Comparison of ENCODE assay signal across 24 cellular contexts in the genomic region with DNA sequence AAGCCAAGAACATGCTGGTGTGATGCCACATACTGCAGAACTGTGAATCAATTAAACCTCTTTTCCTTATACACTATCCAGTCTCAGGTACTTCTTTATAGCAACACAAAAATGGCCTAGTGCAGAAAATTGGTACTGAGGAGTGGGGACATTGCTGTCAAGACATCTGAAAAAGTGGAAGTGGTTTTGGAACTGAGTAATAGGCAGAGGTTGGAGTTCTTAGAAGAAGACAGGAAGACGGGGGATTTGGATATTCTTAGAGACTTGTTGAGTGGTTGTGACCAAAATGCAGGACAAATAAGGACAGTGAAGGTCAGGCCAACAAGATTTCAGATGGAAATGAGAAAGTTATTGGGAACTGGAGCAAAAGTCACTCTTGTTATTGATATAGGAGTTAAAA. TPM values are rescaled to one million over a fixed set of nuclear protein-coding genes. Genes with fewer than 3 reads are reported as not detected.
"Had no signal": no experiment of that assay in that cellular context is flagged by ENCODE, and none has a peak within 500 bp of the region (broad histone marks: within the 10 kb centered on the region; RNA-seq: fewer than 3 reads in every experiment).

No MANE protein-coding gene starts in this region.

- H3K4me1 Mint-ChIP-seq: activated CD4-positive, alpha-beta T cell treated with anti-CD3 and anti-CD28 coated beads for 36 hours had no signal

- H3K4me1 ChIP-seq: Peyer's patch, SJCRH30 had no signal

- H3K27me3 Mint-ChIP-seq: activated CD4-positive, alpha-beta T cell treated with anti-CD3 and anti-CD28 coated beads for 36 hours had no signal

- H3K27ac Mint-ChIP-seq: activated CD4-positive, alpha-beta T cell treated with anti-CD3 and anti-CD28 coated beads for 36 hours; activated CD8-positive, alpha-beta T cell treated with anti-CD3 and anti-CD28 coated beads, Interleukin-2, amount 10 ng/mL, durations not matched to agents 7 days and 5 days; activated naive CD8-positive, alpha-beta T cell treated with anti-CD3 and anti-CD28 coated beads, Interleukin-2, amount 10 ng/mL, durations not matched to agents 7 days and 5 days; T-helper 1 cell treated with Interleukin-12 subunit alpha and Interleukin-12 subunit beta and Interleukin-4 antibody, amounts not matched to agents 30 μg/mL and 1 μg/mL, for 36 hours had no signal

- H3K27me3 ChIP-seq: adrenal gland, Peyer's patch, SJCRH30 had no signal

- H3K9me3 ChIP-seq: adrenal gland, Peyer's patch, SJCRH30 had no signal

- DNase-seq: activated CD4-positive, alpha-beta T cell treated with anti-CD3 and anti-CD28 coated beads for 36 hours; activated CD4-positive, alpha-beta T cell treated with anti-CD3 and anti-CD28 coated beads, Interleukin-2, amount 50 U/mL, for 4 hours; activated CD8-positive, alpha-beta memory T cell treated with anti-CD3 and anti-CD28 coated beads, Interleukin-2, amount 50 U/mL, for 48 hours; activated CD8-positive, alpha-beta T cell treated with anti-CD3 and anti-CD28 coated beads, Interleukin-2, amount 10 ng/mL, durations not matched to agents 7 days and 5 days; activated naive CD4-positive, alpha-beta T cell treated with anti-CD3 and anti-CD28 coated beads, Interleukin-2, amount 50 U/mL, for 16 hours; activated naive CD8-positive, alpha-beta T cell treated with anti-CD3 and anti-CD28 coated beads, Interleukin-2, amount 10 ng/mL, durations not matched to agents 7 days and 5 days; activated T-cell treated with anti-CD3 and anti-CD28 coated beads, Interleukin-2, amount 50 U/mL, for 1 hour; adrenal gland; anterior cingulate cortex; cerebellar nuclear complex; NCI-H1048; NCI-H146; NCI-H187 treated with DMSO at 0.1 percent for 48 hours; NCI-H2081 treated with DMSO at 0.1 percent for 48 hours; NCI-H2227 treated with DMSO at 0.1 percent for 48 hours; NCI-H526; NCI-H774; Peyer's patch; Right ventricle myocardium superior; SJCRH30; WERI-Rb-1 had no signal

- H3K4me3 ChIP-seq: adrenal gland, K562, Peyer's patch, SJCRH30 had no signal

- H3K27ac ChIP-seq: adrenal gland, Peyer's patch, RWPE1, SJCRH30, WERI-Rb-1 had no signal

- H3K4me3 Mint-ChIP-seq: activated CD4-positive, alpha-beta T cell treated with anti-CD3 and anti-CD28 coated beads for 36 hours; activated CD8-positive, alpha-beta T cell treated with anti-CD3 and anti-CD28 coated beads, Interleukin-2, amount 10 ng/mL, durations not matched to agents 7 days and 5 days; activated naive CD8-positive, alpha-beta T cell treated with anti-CD3 and anti-CD28 coated beads, Interleukin-2, amount 10 ng/mL, durations not matched to agents 7 days and 5 days; T-helper 1 cell treated with Interleukin-12 subunit alpha and Interleukin-12 subunit beta and Interleukin-4 antibody, amounts not matched to agents 30 μg/mL and 1 μg/mL, for 36 hours had no signal

- H3K36me3 ChIP-seq: adrenal gland, Peyer's patch, SJCRH30, WERI-Rb-1 had no signal

- H3K36me3 Mint-ChIP-seq: activated naive CD8-positive, alpha-beta T cell treated with anti-CD3 and anti-CD28 coated beads, Interleukin-2, amount 10 ng/mL, durations not matched to agents 7 days and 5 days had no signal

RNA-seq across cellular contexts. Expression of a gene that starts 31.3 kb away (rescaled TPM):
- total RNA-seq: activated CD4-positive, alpha-beta T cell treated with anti-CD3 and anti-CD28 coated beads for 36 hours; activated naive CD8-positive, alpha-beta T cell treated with anti-CD3 and anti-CD28 coated beads, Interleukin-2, amount 10 ng/mL, durations not matched to agents 7 days and 5 days had no signal
